ENCODE assay signal across 18 cellular contexts in genomic region chr15:43086551-43086950, GRCh38. TPM values are rescaled to one million over a fixed set of nuclear protein-coding genes. Genes with fewer than 3 reads are reported as not detected.
DNase-seq lines count a peak whose midpoint lies in the region; ATAC-seq, FAIRE-seq and TF ChIP-seq lines count a peak whose summit lies in the region.
"Had no signal": no experiment of that assay in that cellular context is flagged by ENCODE, and none has a peak within 500 bp of the region (broad histone marks: within the 10 kb centered on the region; RNA-seq: fewer than 3 reads in every experiment).

No MANE protein-coding gene starts in this region.

- H3K9me3 Mint-ChIP-seq in mesothelial cell of epicardium: no peaks in the 10 kb centered on the region
- H3K9me3 Mint-ChIP-seq in activated CD4-positive, alpha-beta T cell treated with anti-CD3 and anti-CD28 coated beads for 36 hours (ENCODE audit: low read depth): no peaks in the 10 kb centered on the region

- TF ChIP-seq EP300 in GM12878 (IDR thresholded peaks at IDR 0.05; ENCODE audit: borderline replicate concordance in 1 of 2, control insufficient read depth in 1 of 2, low read depth in 2 of 2, low read length in 2 of 2): no peak

- peaks cover 30% of the 10 kb centered on the region for H3K36me3 Mint-ChIP-seq in mesothelial cell of epicardium
- H3K36me3 Mint-ChIP-seq in activated CD4-positive, alpha-beta T cell treated with anti-CD3 and anti-CD28 coated beads for 36 hours (ENCODE audit: low read depth): peaks cover 21% of the 10 kb centered on the region

- no peak for TF ChIP-seq POLR2A in GM12878 (IDR thresholded peaks at IDR 0.05; ENCODE audit: low read depth, low read length)

- TF ChIP-seq RAD21 in GM12878 (IDR thresholded peaks at IDR 0.05; ENCODE audit: insufficient read depth, low read depth, low read length): no peak

- no TSS peak for BruUV-seq in GM12878 (replicated peaks; lab: Mats Ljungman, UMichigan)

- peak overlapping the region; percentile 56 for H3K27ac ChIP-seq in GM12878 (ENCODE audit: control insufficient read depth, insufficient read depth)
- H3K27ac ChIP-seq: VCaP had no signal

- SMC1A ChIA-PET in GM12878 (lab: Charles Lee; ENCODE audit: uncharacterized antibody, unreplicated experiment): interaction anchor here (1.3 kb wide), 1 partner anchor 26 kb away, joined by 3 read pairs; no protein-coding TSS in a partner anchor

- POLR2A ChIA-PET in GM12878 (lab: Charles Lee): interaction anchor here (0.7 kb wide), 1 partner anchor 67 kb away, joined by 8 read pairs; no protein-coding TSS in a partner anchor
- POLR2A ChIA-PET in activated CD4-positive, alpha-beta T cell treated with anti-CD3 and anti-CD28 coated beads for 36 hours (lab: Charles Lee): no interaction called here

- no peak overlapping the region for H3K4me3 Mint-ChIP-seq in mesothelial cell of epicardium
- H3K4me3 Mint-ChIP-seq in activated CD4-positive, alpha-beta T cell treated with anti-CD3 and anti-CD28 coated beads for 36 hours: no peak overlapping the region

- H3K27me3 Mint-ChIP-seq in mesothelial cell of epicardium (ENCODE audit: low read depth): no peaks in the 10 kb centered on the region
- H3K27me3 Mint-ChIP-seq in activated CD4-positive, alpha-beta T cell treated with anti-CD3 and anti-CD28 coated beads for 36 hours: no peaks in the 10 kb centered on the region

- DNase-seq in EH (ENCODE audit: low read depth): peak; percentile 73
- DNase-seq in HCEC 1CT: peak; percentile 36
- no peak for DNase-seq in GM12878 (ENCODE audit: low read depth, low spot score)
- DNase-seq in mesothelial cell of epicardium (ENCODE audit: low spot score in 2 of 2, unreplicated experiment in 2 of 2): no peak
- no peak for DNase-seq in left ventricle myocardium superior
- DNase-seq in activated CD4-positive, alpha-beta T cell treated with anti-CD3 and anti-CD28 coated beads for 36 hours: no peak
- DNase-seq in ACHN: no peak
- no peak for DNase-seq in RPMI8226
- DNase-seq: activated CD8-positive, alpha-beta memory T cell treated with anti-CD3 and anti-CD28 coated beads for 24 hours; activated gamma-delta T cell treated with Interleukin-2 at 50 U/mL for 16 hours; AML-193; dermis blood vessel endothelial cell; GOT3; NCI-H526; OCI-M1 had no signal

- H3K36me3 ChIP-seq in GM12878 (ENCODE audit: control insufficient read depth in 2 of 2, insufficient read depth in 2 of 2, low read length in 1 of 2): no peaks in the 10 kb centered on the region; a peak in 2 of 4 replicates
- H3K36me3 ChIP-seq: prostate gland had no signal

- 0% methylated on average over 1 of the region's 1 CpG for WGBS in GM12878 (ENCODE audit: insufficient coverage, insufficient replicate concordance, low lambda C conversion rate, missing lambda C conversion rate)

- CTCF ChIA-PET in GM12878 (lab: Yijun Ruan, JAX): interaction anchor here (0.6 kb wide), 1 partner anchor 1364 kb away, joined by 4 read pairs; no protein-coding TSS in a partner anchor
- CTCF ChIA-PET in activated CD4-positive, alpha-beta T cell treated with anti-CD3 and anti-CD28 coated beads for 36 hours (lab: Charles Lee): no interaction called here

- H3K4me1 ChIP-seq in GM12878 (ENCODE audit: control insufficient read depth, insufficient read depth, low read length): no peaks in the 10 kb centered on the region
- H3K4me1 ChIP-seq: prostate gland had no signal

- in situ Hi-C loops in GM12878 (cut with MboI): no loop called here
- in situ Hi-C loops in ACHN (cut with HindIII; ENCODE audit: low pct_ligation_motif_present, low pct_unique_long_range_greater_than_20kb, low sequenced_read_pairs): no loop called here

- no peaks in the 10 kb centered on the region for H4K20me1 ChIP-seq in GM12878 (ENCODE audit: control insufficient read depth, insufficient read depth)

- H3K27ac Mint-ChIP-seq in mesothelial cell of epicardium: peak overlapping the region; percentile 45
- H3K27ac Mint-ChIP-seq in activated CD4-positive, alpha-beta T cell treated with anti-CD3 and anti-CD28 coated beads for 36 hours: no peak overlapping the region

- no peak overlapping the region for H3K4me2 ChIP-seq in GM12878 (ENCODE audit: control insufficient read depth, insufficient read depth)

- intact Hi-C loops in GM12878 (cut with micrococcal nuclease; ENCODE audit: unreplicated experiment) (no loop called here), left ventricle myocardium superior (cut with micrococcal nuclease) (no loop called here)
- intact Hi-C loops in activated CD4-positive, alpha-beta T cell treated with anti-CD3 and anti-CD28 coated beads for 36 hours (cut with DNase I, micrococcal nuclease): no loop called here

- no peaks in the 10 kb centered on the region for H3K27me3 ChIP-seq in GM12878 (replicated peaks in 1 of 2; ENCODE audit: control insufficient read depth in 2 of 2, insufficient read depth in 2 of 2, low read length in 1 of 2)

- FAIRE-seq in GM12878 (lab: Jason Lieb, UNC): no peak
- FAIRE-seq: HepG2 had no signal

- RAD21 ChIA-PET in GM12878 (lab: Charles Lee; ENCODE audit: unreplicated experiment): no interaction called here

- H3K4me3 ChIP-seq in GM12878: no peak overlapping the region
- H3K4me3 ChIP-seq: prostate gland had no signal

- no peak overlapping the region for H3K9ac ChIP-seq in GM12878 (ENCODE audit: control insufficient read depth, insufficient read depth, low read length)

- TF ChIP-seq CTCF in GM12878 (IDR thresholded peaks at IDR 0.05 in 2 of 3, conservative IDR thresholded peaks at IDR 0.05 in 1 of 3; ENCODE audit: control insufficient read depth in 2 of 3, extremely low read depth in 1 of 3, insufficient read depth in 1 of 3, low read depth in 3 of 3, low read length in 3 of 3) (no peak), mesothelial cell of epicardium (IDR thresholded peaks at IDR 0.05; ENCODE audit: unreplicated experiment) (no peak)

- no peak overlapping the region for H2AFZ ChIP-seq in GM12878 (ENCODE audit: control insufficient read depth, low read depth, low read length)

- H3K79me2 ChIP-seq in GM12878 (ENCODE audit: control insufficient read depth, insufficient read depth, low read length): peaks cover 1% of the 10 kb centered on the region

- H3K9me3 ChIP-seq in GM12878 (replicated peaks; ENCODE audit: control insufficient read depth, insufficient read depth, low read length): no peaks in the 10 kb centered on the region
- H3K9me3 ChIP-seq: prostate gland had no signal

- ATAC-seq in GM12878 (peak; percentile 75), left ventricle myocardium superior (no peak)
- no peak for ATAC-seq in activated CD4-positive, alpha-beta T cell treated with anti-CD3 and anti-CD28 coated beads for 36 hours
- ATAC-seq: HepG2 had no signal

- no peaks in the 10 kb centered on the region for H3K4me1 Mint-ChIP-seq in mesothelial cell of epicardium
- peaks cover 21% of the 10 kb centered on the region for H3K4me1 Mint-ChIP-seq in activated CD4-positive, alpha-beta T cell treated with anti-CD3 and anti-CD28 coated beads for 36 hours

TF ChIP-seq in GM12878, 131 proteins besides CTCF, POLR2A, EP300 and RAD21 (continues in another document):
- TF ChIP-seq MAX (IDR thresholded peaks at IDR 0.05; ENCODE audit: low read depth, low read length): no peak
- no peak for TF ChIP-seq YBX1 (IDR thresholded peaks at IDR 0.05)
- TF ChIP-seq POLR2AphosphoS5 (IDR thresholded peaks at IDR 0.05; ENCODE audit: low read length): no peak
- TF ChIP-seq CBFB (IDR thresholded peaks at IDR 0.05; ENCODE audit: low read depth): no peak

RNA-seq across cellular contexts. Expression of gene UBR1, which starts 19.3 kb away (rescaled TPM):
- 132 and 148 TPM in 2 replicates for total RNA-seq in GM12878 (2013; cell fraction: nucleolus; rRNA removed)
- total RNA-seq in GM12878 (2014; rRNA removed) (17.9 and 20.8 TPM in 2 replicates), GM12878 (2014; rRNA removed; fragmentation: Illumina TruSeq; extraction: Trizol) (25.5 and 27.5 TPM in 2 replicates), GM12878 (2021) (17.2 and 20.6 TPM in 2 replicates), mesothelial cell of epicardium (29.9 to 36.4 TPM (median 33.4 TPM) in 3 replicates), left ventricle myocardium superior (21.3 TPM)
- 8.3 TPM for polyA plus RNA-seq in GM12878 (2011; ENCODE audit: low read depth)
- polyA plus RNA-seq in GM12878 (2011; rRNA removed) (15.4 and 21.8 TPM in 2 replicates), GM12878 (2014; fragmentation: Illumina TruSeq; extraction: Trizol) (14.9 and 17.5 TPM in 2 replicates), GM12878 (2014; fragmentation: Nextera tagmentation; extraction: Ambion mirVana) (1 to 10 TPM; 4.5 to 5.5 TPM), GM12878 (2014; rRNA removed) (9.3 and 9.7 TPM in 2 replicates), GM12878 (2016; fragmentation: Nextera tagmentation; extraction: Ambion mirVana) (10 to 100 TPM; 22.5 TPM)
- polyA plus RNA-seq in GM12878 (2011; cell fraction: cytosol; rRNA removed): 5.7 and 7.3 TPM in 2 replicates
- 10.7 and 11.8 TPM in 2 replicates for polyA plus RNA-seq in GM12878 (2011; cell fraction: nucleus; rRNA removed)
- polyA plus RNA-seq in GM12878 (2012): 7.8 and 8.2 TPM in 2 replicates
- polyA minus RNA-seq in GM12878 (2011; rRNA and poly(A)+ RNA removed): 24.8 and 37.7 TPM in 2 replicates
- 13.4 and 13.5 TPM in 2 replicates for polyA minus RNA-seq in GM12878 (2011; cell fraction: cytosol; rRNA and poly(A)+ RNA removed)
- 25.5 and 33.8 TPM in 2 replicates for polyA minus RNA-seq in GM12878 (2011; cell fraction: nucleus; rRNA and poly(A)+ RNA removed)
- total RNA-seq in activated CD4-positive, alpha-beta T cell treated with anti-CD3 and anti-CD28 coated beads for 36 hours: 10 to 100 TPM; 26.8 to 30.6 TPM

RNA-seq across cellular contexts. Expression of gene TMEM62, which starts 46.8 kb away (rescaled TPM):
- total RNA-seq in GM12878 (2013; cell fraction: nucleolus; rRNA removed): 116 and 118 TPM in 2 replicates
- total RNA-seq in GM12878 (2014; rRNA removed) (26.6 and 26.8 TPM in 2 replicates), GM12878 (2014; rRNA removed; fragmentation: Illumina TruSeq; extraction: Trizol) (23.6 and 24.1 TPM in 2 replicates), GM12878 (2021) (15.8 and 18.3 TPM in 2 replicates), mesothelial cell of epicardium (12.4 to 13.4 TPM (median 12.9 TPM) in 3 replicates), left ventricle myocardium superior (11.6 TPM)
- 9.0 TPM for polyA plus RNA-seq in GM12878 (2011; ENCODE audit: low read depth)
- polyA plus RNA-seq in GM12878 (2011; rRNA removed) (15.7 and 19.1 TPM in 2 replicates), GM12878 (2014; fragmentation: Illumina TruSeq; extraction: Trizol) (19.1 and 20.3 TPM in 2 replicates), GM12878 (2014; fragmentation: Nextera tagmentation; extraction: Ambion mirVana) (1 to 10 TPM; 7.0 to 9.7 TPM), GM12878 (2014; rRNA removed) (14.1 and 15.6 TPM in 2 replicates), GM12878 (2016; fragmentation: Nextera tagmentation; extraction: Ambion mirVana) (10 to 100 TPM; 11.6 to 12.5 TPM)
- 8.2 and 10.7 TPM in 2 replicates for polyA plus RNA-seq in GM12878 (2011; cell fraction: cytosol; rRNA removed)
- 25.3 and 29.7 TPM in 2 replicates for polyA plus RNA-seq in GM12878 (2011; cell fraction: nucleus; rRNA removed)
- polyA plus RNA-seq in GM12878 (2012): 7.7 and 12.4 TPM in 2 replicates
- 14.3 and 14.6 TPM in 2 replicates for polyA minus RNA-seq in GM12878 (2011; rRNA and poly(A)+ RNA removed)
- 4.0 and 5.9 TPM in 2 replicates for polyA minus RNA-seq in GM12878 (2011; cell fraction: cytosol; rRNA and poly(A)+ RNA removed)
- 16.1 and 34.2 TPM in 2 replicates for polyA minus RNA-seq in GM12878 (2011; cell fraction: nucleus; rRNA and poly(A)+ RNA removed)
- 10 to 100 TPM; 10.9 to 12.9 TPM for total RNA-seq in activated CD4-positive, alpha-beta T cell treated with anti-CD3 and anti-CD28 coated beads for 36 hours

Comparison
In these comparisons a context has a peak if more than half of its experiments do, and no peak if none do; other contexts are left out.
1. DNase-seq: peak in EH (single experiment) and HCEC 1CT (single experiment); none in GM12878 (single experiment), mesothelial cell of epicardium (0 of 2), left ventricle myocardium superior (single experiment), activated CD4-positive, alpha-beta T cell treated with anti-CD3 and anti-CD28 coated beads for 36 hours (single experiment), ACHN (single experiment) and RPMI8226 (single experiment).